Comparison of ENCODE assay signal across 9 cellular contexts in genomic region chr5:31855527-31855862, GRCh38.
DNase-seq lines count a peak whose midpoint lies in the region; ATAC-seq and TF ChIP-seq lines count a peak whose summit lies in the region.
"Had no signal": no experiment of that assay in that cellular context is flagged by ENCODE, and none has a peak within 500 bp of the region (broad histone marks: within the 10 kb centered on the region; RNA-seq: fewer than 3 reads in every experiment).

No MANE protein-coding gene starts in this region.

- no peak for TF ChIP-seq CTCF in AG10803 (conservative IDR thresholded peaks at IDR 0.05; ENCODE audit: low read length)
- TF ChIP-seq CTCF in omental fat pad (IDR thresholded peaks at IDR 0.05) = no peak

- peaks cover 29% of the 10 kb centered on the region for H3K4me1 Mint-ChIP-seq in activated naive CD8-positive, alpha-beta T cell (ENCODE audit: low read depth)

- peak; percentile 19 for ATAC-seq in Right ventricle myocardium superior (ENCODE audit: poor library complexity)
- ATAC-seq in omental fat pad (ENCODE audit: low FRiP score) = peak; percentile 19
- no peak for ATAC-seq in GM21786 (IDR thresholded peaks at IDR 0.05; ENCODE audit: unreplicated experiment)
- ATAC-seq in aorta (ENCODE audit: low FRiP score) = no peak
- no peak for ATAC-seq in HG03442 (IDR thresholded peaks at IDR 0.05; ENCODE audit: unreplicated experiment)

- H3K4me1 ChIP-seq in aorta (ENCODE audit: control insufficient read depth in 1 of 2, insufficient read depth in 2 of 2, low read length in 2 of 2) = no peaks in the 10 kb centered on the region

- peak overlapping the region; percentile 86 for H3K4me3 Mint-ChIP-seq in activated naive CD8-positive, alpha-beta T cell

- H3K36me3 Mint-ChIP-seq in activated naive CD8-positive, alpha-beta T cell = peaks cover 15% of the 10 kb centered on the region

- no peaks in the 10 kb centered on the region for H3K36me3 ChIP-seq in aorta (ENCODE audit: control insufficient read depth in 1 of 2, insufficient read depth in 2 of 2, low read length in 1 of 2)

- WGBS in aorta, 2 donors = 23 to 30% methylated on average over 9 of the region's 9 CpGs

- no peak overlapping the region for H3K27ac ChIP-seq in aorta (ENCODE audit: low read depth in 1 of 2, low read length in 2 of 2)

- DNase-seq in AG10803 (ENCODE audit: low read depth) = no peak
- DNase-seq in Right ventricle myocardium superior = no peak
- DNase-seq in omental fat pad (ENCODE audit: low spot score) = no peak
- DNase-seq in aorta = no peak
- no peak for DNase-seq in NCI-H345 (lab: John Stamatoyannopoulos, UW)
- DNase-seq: KG1 had no signal

- H3K27me3 Mint-ChIP-seq in activated naive CD8-positive, alpha-beta T cell = peaks cover 6% of the 10 kb centered on the region

- H3K27me3 ChIP-seq in aorta (ENCODE audit: control insufficient read depth in 1 of 2, insufficient read depth in 2 of 2, low read length in 1 of 2) = no peaks in the 10 kb centered on the region

- no peak overlapping the region for H3K27ac Mint-ChIP-seq in activated naive CD8-positive, alpha-beta T cell

- H3K9me3 Mint-ChIP-seq in activated naive CD8-positive, alpha-beta T cell (ENCODE audit: low read depth) = peaks cover 12% of the 10 kb centered on the region

- H3K9me3 ChIP-seq in aorta (ENCODE audit: control insufficient read depth, low read length) = peaks cover 5% of the 10 kb centered on the region

- H3K4me3 ChIP-seq in AG10803 (ENCODE audit: low read length) (peak overlapping the region; percentile 53), aorta (ENCODE audit: low read length in 2 of 2) (peak overlapping the region in 1 of 2 donors; percentile 57)

- intact Hi-C loops in Right ventricle myocardium superior (cut with DNase I) = no loop called here
- intact Hi-C loops in aorta (cut with DNase I) = no loop called here

Comparison
In these comparisons a context has a peak if more than half of its experiments do, and no peak if none do; other contexts are left out.
1. ATAC-seq: peak in Right ventricle myocardium superior (single experiment) and omental fat pad (single experiment); none in GM21786 (single experiment), aorta (single experiment) and HG03442 (single experiment).